ENCODE assay signal across 10 cellular contexts in the genomic region with DNA sequence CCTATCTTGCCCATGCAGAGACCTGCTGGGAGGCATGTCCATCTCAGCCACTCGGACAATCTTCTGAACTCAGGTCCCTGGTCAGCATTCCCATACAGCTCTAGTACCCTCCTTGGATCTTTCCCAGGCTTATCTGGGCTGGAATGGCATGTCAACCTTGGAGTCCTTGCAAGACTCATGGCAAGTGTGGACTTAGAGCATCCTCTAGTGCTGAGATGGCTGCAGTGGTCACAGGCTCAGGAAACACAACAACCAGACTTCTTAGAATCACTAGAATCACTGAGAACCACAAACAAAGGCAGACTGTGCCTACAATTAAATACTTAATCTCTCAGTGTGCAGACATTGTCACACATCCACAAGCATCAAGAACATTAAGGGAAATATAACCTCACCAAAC.
DNase-seq lines count a peak whose midpoint lies in the region; ATAC-seq, FAIRE-seq and TF ChIP-seq lines count a peak whose summit lies in the region.
"Had no signal": no experiment of that assay in that cellular context is flagged by ENCODE, and none has a peak within 500 bp of the region (broad histone marks: within the 10 kb centered on the region; RNA-seq: fewer than 3 reads in every experiment).

No MANE protein-coding gene starts in this region.

- intact Hi-C loops in HepG2 (cut with micrococcal nuclease; ENCODE audit: unreplicated experiment) = no loop called here
- intact Hi-C loops in right lobe of liver (cut with DNase I) = no loop called here

- H3K36me3 ChIP-seq in HepG2 (replicated peaks in 1 of 2; ENCODE audit: control insufficient read depth in 1 of 2, insufficient read depth in 2 of 2, low read length in 2 of 2) (no peaks in the 10 kb centered on the region), right lobe of liver (no peaks in the 10 kb centered on the region), RWPE2 (ENCODE audit: low read depth) (no peaks in the 10 kb centered on the region)

- H3K4me1 ChIP-seq in HepG2 (ENCODE audit: insufficient read depth, low read length) (no peaks in the 10 kb centered on the region), right lobe of liver (no peaks in the 10 kb centered on the region), RWPE2 (ENCODE audit: insufficient read depth, poor library complexity, severe bottlenecking) (no peaks in the 10 kb centered on the region), foreskin keratinocyte (no peaks in the 10 kb centered on the region)

- peak; percentile 5 for DNase-seq in HepG2 (ENCODE audit: low spot score)
- no peak for DNase-seq in right lobe of liver
- no peak for DNase-seq in RWPE2 (ENCODE audit: low spot score)
- DNase-seq in foreskin keratinocyte = peak in 1 of 2 donors; percentile 24
- DNase-seq in urothelium cell line (ENCODE audit: low spot score) = peak; percentile 5
- no peak for DNase-seq in cerebellum (ENCODE audit: low spot score)
- no peak for DNase-seq in RPMI8226
- DNase-seq: stimulated activated naive CD8-positive, alpha-beta T cell treated with anti-CD3 and anti-CD28 coated beads, Interleukin-15, amount 100 ng/mL, for 72 hours had no signal

- POLR2A ChIA-PET in HepG2 (lab: Yijun Ruan, JAX) = no interaction called here

- H3K79me2 ChIP-seq in HepG2 (ENCODE audit: insufficient read depth, low read length) = no peaks in the 10 kb centered on the region

- in situ Hi-C loops in HepG2 (cut with HindIII; ENCODE audit: extremely low pct_ligation_motif_present, low pct_unique_long_range_greater_than_20kb) = no loop called here

- no peak for TF ChIP-seq EP300 in HepG2 (IDR thresholded peaks at IDR 0.05; ENCODE audit: low read depth in 2 of 2, low read length in 2 of 2)
- no peak for TF ChIP-seq EP300 in HepG2 (CRISPR knock-in tag; IDR thresholded peaks at IDR 0.05; ENCODE audit: borderline replicate concordance)

- H3K27me3 ChIP-seq in HepG2 (ENCODE audit: control insufficient read depth in 1 of 2, insufficient read depth in 2 of 2, low read length in 2 of 2) (no peaks in the 10 kb centered on the region), right lobe of liver (no peaks in the 10 kb centered on the region), RWPE2 (ENCODE audit: insufficient read depth, poor library complexity, severe bottlenecking) (peaks cover 7% of the 10 kb centered on the region), foreskin keratinocyte (peaks cover 45% of the 10 kb centered on the region)

- H3K4me3 ChIP-seq in HepG2 (replicated peaks in 1 of 3; ENCODE audit: insufficient read depth in 1 of 3, low read depth in 2 of 3, low read length in 3 of 3) = no peak overlapping the region
- H3K4me3 ChIP-seq in right lobe of liver = no peak overlapping the region
- no peak overlapping the region for H3K4me3 ChIP-seq in RWPE2 (ENCODE audit: severe bottlenecking)

- no peaks in the 10 kb centered on the region for H4K20me1 ChIP-seq in HepG2 (ENCODE audit: insufficient read depth, low read length)

- TF ChIP-seq RAD21 in HepG2 (CRISPR knock-in tag; IDR thresholded peaks at IDR 0.05) = no peak

- H3K9ac ChIP-seq in HepG2 (ENCODE audit: insufficient read depth, low read depth, low read length) = no peak overlapping the region

- no peak for TF ChIP-seq POLR2A in HepG2 (IDR thresholded peaks at IDR 0.05; ENCODE audit: insufficient read depth in 1 of 2, low read depth in 2 of 2, low read length in 2 of 2)
- TF ChIP-seq POLR2A in right lobe of liver (IDR thresholded peaks at IDR 0.05) = no peak

- WGBS in HepG2 (ENCODE audit: low lambda C conversion rate) = no CpG with 5 or more reads among the region's 1 CpG
- WGBS in right lobe of liver (ENCODE audit: insufficient coverage, low coverage, low lambda C conversion rate, missing lambda C conversion rate) = 40% methylated on average over 1 of the region's 1 CpG

- no peak overlapping the region for H3K4me2 ChIP-seq in HepG2 (ENCODE audit: low read depth, low read length)

- peak; percentile 72 for ATAC-seq in HepG2
- ATAC-seq in right lobe of liver = no peak
- ATAC-seq in RWPE2 (ENCODE audit: low read depth) = no peak
- ATAC-seq in foreskin keratinocyte = no peak
- no peak for ATAC-seq in GM19463 (IDR thresholded peaks at IDR 0.05; ENCODE audit: unreplicated experiment)
- ATAC-seq: stimulated activated naive CD8-positive, alpha-beta T cell treated with anti-CD3 and anti-CD28 coated beads, Interleukin-15, amount 100 ng/mL, for 72 hours had no signal

- H2AFZ ChIP-seq in HepG2 (ENCODE audit: low read length) = no peak overlapping the region

- peak; percentile 74 for TF ChIP-seq CTCF in HepG2 (CRISPR knock-in tag; IDR thresholded peaks at IDR 0.05)
- peak in 2 of 4 donors; percentile 8 to 15 for TF ChIP-seq CTCF in right lobe of liver (IDR thresholded peaks at IDR 0.05)
- TF ChIP-seq CTCF in RWPE2 (IDR thresholded peaks at IDR 0.05; ENCODE audit: poor library complexity, severe bottlenecking) = peak; percentile 35
- peak; percentile 66 for TF ChIP-seq CTCF in foreskin keratinocyte (conservative IDR thresholded peaks at IDR 0.05)

- FAIRE-seq in HepG2 (lab: Jason Lieb, UNC) (no peak), urothelium cell line (lab: Jason Lieb, UNC) (no peak)

- BruUV-seq in HepG2 (replicated peaks; lab: Mats Ljungman, UMichigan) = no TSS peak

- H3K9me3 ChIP-seq in HepG2 (ENCODE audit: low read length) = no peaks in the 10 kb centered on the region
- H3K9me3 ChIP-seq in right lobe of liver = no peaks in the 10 kb centered on the region
- no peaks in the 10 kb centered on the region for H3K9me3 ChIP-seq in RWPE2 (ENCODE audit: severe bottlenecking)

- CTCF ChIA-PET in HepG2 (lab: Yijun Ruan, JAX; ENCODE audit: low intra/inter-chr PET ratio, low total read pairs) = no interaction called here

- H3K27ac ChIP-seq in HepG2 (ENCODE audit: extremely low read length, insufficient read depth, low read length) (no peak overlapping the region), right lobe of liver (no peak overlapping the region), RWPE2 (ENCODE audit: poor library complexity, severe bottlenecking) (no peak overlapping the region), foreskin keratinocyte (no peak overlapping the region)
- H3K27ac ChIP-seq: HL-60 had no signal

TF ChIP-seq in HepG2, 621 proteins besides CTCF, POLR2A, EP300 and RAD21:
- TF ChIP-seq STAG1 (CRISPR knock-in tag; IDR thresholded peaks at IDR 0.05) (peak; percentile 81), RBAK (CRISPR knock-in tag; IDR thresholded peaks at IDR 0.05) (no peak), IRF2 (CRISPR knock-in tag; IDR thresholded peaks at IDR 0.05) (no peak), SIX1 (CRISPR knock-in tag; IDR thresholded peaks at IDR 0.05; ENCODE audit: borderline replicate concordance) (no peak), SMC3 (IDR thresholded peaks at IDR 0.05; ENCODE audit: low read length) (peak; percentile 48; the same call in 1 of the 2 replicates)

Comparison
In these comparisons a context has a peak if more than half of its experiments do, and no peak if none do; other contexts are left out.
1. DNase-seq: peak in HepG2 (single experiment) and urothelium cell line (single experiment); none in right lobe of liver (0 of 3), RWPE2 (single experiment), cerebellum (single experiment) and RPMI8226 (single experiment).